ENCODE assay signal across 25 cellular contexts in genomic region chr2:17736989-17737388, GRCh38. TPM values are rescaled to one million over a fixed set of nuclear protein-coding genes. Genes with fewer than 3 reads are reported as not detected.
DNase-seq lines count a peak whose midpoint lies in the region; ATAC-seq, FAIRE-seq and TF ChIP-seq lines count a peak whose summit lies in the region.
"Had no signal": no experiment of that assay in that cellular context is flagged by ENCODE, and none has a peak within 500 bp of the region (broad histone marks: within the 10 kb centered on the region; RNA-seq: fewer than 3 reads in every experiment).

No MANE protein-coding gene starts in this region.

- peaks cover 22% of the 10 kb centered on the region for H3K36me3 ChIP-seq in astrocyte (ENCODE audit: insufficient read depth, low read length)
- H3K36me3 ChIP-seq: ovary, uterus had no signal

- no peaks in the 10 kb centered on the region for H3K9me3 Mint-ChIP-seq in astrocyte (ENCODE audit: unreplicated experiment)
- H3K9me3 Mint-ChIP-seq: activated CD4-positive, alpha-beta memory T cell treated with anti-CD3 and anti-CD28 coated beads, Interleukin-2, amount 10 ng/mL, durations not matched to agents 7 days and 5 days; activated naive CD8-positive, alpha-beta T cell treated with anti-CD3 and anti-CD28 coated beads, Interleukin-2, amount 50 U/mL, for 24 hours; dendritic cell treated with granulocyte-macrophage colony-stimulating factor and Interleukin-4, amounts not matched to agents 40 ng/mL and 50 ng/mL, for 4 days; natural killer cell treated with Interleukin-12 subunit alpha and Interleukin-12 subunit beta and Interleukin-15 and Interleukin-18, amount 100 ng/mL, for 72 hours had no signal

- FAIRE-seq in astrocyte (lab: Jason Lieb, UNC): no peak
- FAIRE-seq: bronchial epithelial cell, GM12892, islet of Langerhans had no signal

- H3K4me3 Mint-ChIP-seq in astrocyte (ENCODE audit: unreplicated experiment): no peak overlapping the region
- H3K4me3 Mint-ChIP-seq: activated CD4-positive, alpha-beta memory T cell treated with anti-CD3 and anti-CD28 coated beads, Interleukin-2, amount 10 ng/mL, durations not matched to agents 7 days and 5 days; activated naive CD8-positive, alpha-beta T cell treated with anti-CD3 and anti-CD28 coated beads, Interleukin-2, amount 50 U/mL, for 24 hours; dendritic cell treated with granulocyte-macrophage colony-stimulating factor and Interleukin-4, amounts not matched to agents 40 ng/mL and 50 ng/mL, for 4 days; natural killer cell treated with Interleukin-12 subunit alpha and Interleukin-12 subunit beta and Interleukin-15 and Interleukin-18, amount 100 ng/mL, for 72 hours had no signal

- H3K4me1 Mint-ChIP-seq in astrocyte (ENCODE audit: low read depth, unreplicated experiment): no peaks in the 10 kb centered on the region
- H3K4me1 Mint-ChIP-seq: activated CD4-positive, alpha-beta memory T cell treated with anti-CD3 and anti-CD28 coated beads, Interleukin-2, amount 10 ng/mL, durations not matched to agents 7 days and 5 days; activated naive CD8-positive, alpha-beta T cell treated with anti-CD3 and anti-CD28 coated beads, Interleukin-2, amount 50 U/mL, for 24 hours had no signal

- no peak overlapping the region for H3K27ac Mint-ChIP-seq in astrocyte (ENCODE audit: unreplicated experiment)
- H3K27ac Mint-ChIP-seq: activated CD4-positive, alpha-beta memory T cell treated with anti-CD3 and anti-CD28 coated beads, Interleukin-2, amount 10 ng/mL, durations not matched to agents 7 days and 5 days; activated naive CD8-positive, alpha-beta T cell treated with anti-CD3 and anti-CD28 coated beads, Interleukin-2, amount 50 U/mL, for 24 hours; dendritic cell treated with granulocyte-macrophage colony-stimulating factor and Interleukin-4, amounts not matched to agents 40 ng/mL and 50 ng/mL, for 4 days; natural killer cell treated with Interleukin-12 subunit alpha and Interleukin-12 subunit beta and Interleukin-15 and Interleukin-18, amount 100 ng/mL, for 72 hours had no signal

- H2AFZ ChIP-seq in astrocyte (ENCODE audit: low read depth, low read length): no peak overlapping the region

- H3K36me3 Mint-ChIP-seq in astrocyte (ENCODE audit: low read depth, unreplicated experiment): peaks cover 11% of the 10 kb centered on the region

- H3K27ac ChIP-seq in AG04450 (ENCODE audit: low read depth, low read length): peak overlapping the region; percentile 84
- peak overlapping the region; percentile 85 for H3K27ac ChIP-seq in astrocyte (ENCODE audit: low read depth, low read length)
- H3K27ac ChIP-seq: foreskin keratinocyte, ovary, right lobe of liver, uterus had no signal

- POLR2A ChIA-PET in AG04450 (lab: Yijun Ruan, JAX): no interaction called here

- no peaks in the 10 kb centered on the region for H3K27me3 Mint-ChIP-seq in astrocyte (ENCODE audit: low read depth, unreplicated experiment)
- H3K27me3 Mint-ChIP-seq: activated CD4-positive, alpha-beta memory T cell treated with anti-CD3 and anti-CD28 coated beads, Interleukin-2, amount 10 ng/mL, durations not matched to agents 7 days and 5 days; activated naive CD8-positive, alpha-beta T cell treated with anti-CD3 and anti-CD28 coated beads, Interleukin-2, amount 50 U/mL, for 24 hours; dendritic cell treated with granulocyte-macrophage colony-stimulating factor and Interleukin-4, amounts not matched to agents 40 ng/mL and 50 ng/mL, for 4 days; natural killer cell treated with Interleukin-12 subunit alpha and Interleukin-12 subunit beta and Interleukin-15 and Interleukin-18, amount 100 ng/mL, for 72 hours had no signal

- H3K9me3 ChIP-seq in AG04450 (ENCODE audit: control insufficient read depth, insufficient read depth, low read length) (no peaks in the 10 kb centered on the region), astrocyte (ENCODE audit: insufficient read depth, low read depth, low read length) (no peaks in the 10 kb centered on the region)
- H3K9me3 ChIP-seq: ovary, right lobe of liver, testis, uterus had no signal

- H3K27me3 ChIP-seq in AG04450 (ENCODE audit: control insufficient read depth, insufficient read depth, low read length) (no peaks in the 10 kb centered on the region), astrocyte (ENCODE audit: insufficient read depth, low read length) (no peaks in the 10 kb centered on the region)
- H3K27me3 ChIP-seq: foreskin keratinocyte, ovary, right lobe of liver, testis, uterus had no signal

- peak overlapping the region; percentile 50 for H3K4me2 ChIP-seq in astrocyte (ENCODE audit: low read length)

- DNase-seq in AG04450 (ENCODE audit: low read depth, low spot score) (peak; percentile 32), GM04503 (ENCODE audit: low read depth) (peak; percentile 68), astrocyte (ENCODE audit: low read depth) (peak; percentile 78), fibroblast of the aortic adventitia (ENCODE audit: low read depth) (peak; percentile 88), OCI-M2 (lab: John Stamatoyannopoulos, UW; ENCODE audit: unreplicated experiment) (no peak)
- DNase-seq in activated naive CD4-positive, alpha-beta T cell (lab: John Stamatoyannopoulos, UW): no peak
- DNase-seq: activated CD4-positive, alpha-beta memory T cell treated with anti-CD3 and anti-CD28 coated beads, Interleukin-2, amount 10 ng/mL, durations not matched to agents 7 days and 5 days; activated effector memory CD4-positive, alpha-beta T cell treated with anti-CD3 and anti-CD28 coated beads, Interleukin-2, amount 50 U/mL, for 16 hours; activated naive CD8-positive, alpha-beta T cell treated with anti-CD3 and anti-CD28 coated beads, Interleukin-2, amount 50 U/mL, for 24 hours; activated T-cell treated with anti-CD3 and anti-CD28 coated beads for 4 hours; foreskin keratinocyte; GOT3; hypothalamus; NCI-H510A; ovary; right lobe of liver; testis; uterus had no signal

- no peak for ATAC-seq in HG02642 (IDR thresholded peaks at IDR 0.05; ENCODE audit: poor library complexity, unreplicated experiment)
- no peak for ATAC-seq in GM21786 (IDR thresholded peaks at IDR 0.05; ENCODE audit: unreplicated experiment)
- ATAC-seq: activated naive CD8-positive, alpha-beta T cell treated with anti-CD3 and anti-CD28 coated beads, Interleukin-2, amount 50 U/mL, for 24 hours; foreskin keratinocyte; natural killer cell treated with Interleukin-12 subunit alpha and Interleukin-12 subunit beta and Interleukin-15 and Interleukin-18, amount 100 ng/mL, for 72 hours; right lobe of liver had no signal

- CTCF ChIA-PET in AG04450 (lab: Charles Lee): interaction anchor here (1.9 kb wide), 1 partner anchor 18 kb away, joined by 15 read pairs; no protein-coding TSS in a partner anchor

- H3K79me2 ChIP-seq in astrocyte (ENCODE audit: insufficient read depth, low read length): peaks cover 6% of the 10 kb centered on the region

- peak overlapping the region; percentile 53 for H3K9ac ChIP-seq in astrocyte (ENCODE audit: low read length)

- H3K4me3 ChIP-seq in AG04450 (ENCODE audit: low read depth, low read length): no peak overlapping the region
- no peak overlapping the region for H3K4me3 ChIP-seq in astrocyte (ENCODE audit: insufficient read depth, low read depth, low read length)
- H3K4me3 ChIP-seq in fibroblast of the aortic adventitia (ENCODE audit: low read depth, low read length): no peak overlapping the region
- H3K4me3 ChIP-seq: ovary, right lobe of liver, testis, uterus had no signal

- H3K4me1 ChIP-seq in astrocyte (ENCODE audit: insufficient read depth, low read length): peaks cover 11% of the 10 kb centered on the region
- H3K4me1 ChIP-seq: right lobe of liver, testis, uterus had no signal

- TF ChIP-seq CTCF in AG04450 (IDR thresholded peaks at IDR 0.05; ENCODE audit: low read depth, low read length): no peak
- no peak for TF ChIP-seq CTCF in astrocyte (IDR thresholded peaks at IDR 0.05; ENCODE audit: insufficient read depth, low read depth, low read length)
- TF ChIP-seq CTCF in fibroblast of the aortic adventitia (IDR thresholded peaks at IDR 0.05; ENCODE audit: insufficient read depth, low read length): no peak

- H4K20me1 ChIP-seq in astrocyte (ENCODE audit: insufficient read depth, low read length): no peaks in the 10 kb centered on the region

RNA-seq across cellular contexts. Expression of gene SMC6, which starts 16.6 kb away (rescaled TPM):
- 10.2 and 18.3 TPM in 2 replicates for polyA plus RNA-seq in AG04450 (2011; rRNA removed)
- polyA minus RNA-seq in AG04450 (2011; rRNA and poly(A)+ RNA removed): 6.7 and 13.5 TPM in 2 replicates
- total RNA-seq in astrocyte (17.3 and 20.1 TPM in 2 replicates), fibroblast of the aortic adventitia (ENCODE audit: low replicate concordance) (31.0 and 44.1 TPM in 2 replicates)

RNA-seq across cellular contexts. Expression of gene GEN1, which starts 16.9 kb away (rescaled TPM):
- polyA plus RNA-seq in AG04450 (2011; rRNA removed): 4.0 and 7.5 TPM in 2 replicates
- 4.7 and 14.2 TPM in 2 replicates for polyA minus RNA-seq in AG04450 (2011; rRNA and poly(A)+ RNA removed)
- total RNA-seq in astrocyte: 4.6 and 9.1 TPM in 2 replicates
- total RNA-seq in fibroblast of the aortic adventitia (ENCODE audit: low replicate concordance): 32.4 and 51.2 TPM in 2 replicates

Comparison
In these comparisons a context has a peak if more than half of its experiments do, and no peak if none do; other contexts are left out.
1. DNase-seq: peak in AG04450 (single experiment), GM04503 (single experiment), astrocyte (single experiment) and fibroblast of the aortic adventitia (single experiment); none in activated naive CD4-positive, alpha-beta T cell (0 of 4) and OCI-M2 (single experiment).